ENCODE assay signal across 8 cellular contexts in the genomic region with DNA sequence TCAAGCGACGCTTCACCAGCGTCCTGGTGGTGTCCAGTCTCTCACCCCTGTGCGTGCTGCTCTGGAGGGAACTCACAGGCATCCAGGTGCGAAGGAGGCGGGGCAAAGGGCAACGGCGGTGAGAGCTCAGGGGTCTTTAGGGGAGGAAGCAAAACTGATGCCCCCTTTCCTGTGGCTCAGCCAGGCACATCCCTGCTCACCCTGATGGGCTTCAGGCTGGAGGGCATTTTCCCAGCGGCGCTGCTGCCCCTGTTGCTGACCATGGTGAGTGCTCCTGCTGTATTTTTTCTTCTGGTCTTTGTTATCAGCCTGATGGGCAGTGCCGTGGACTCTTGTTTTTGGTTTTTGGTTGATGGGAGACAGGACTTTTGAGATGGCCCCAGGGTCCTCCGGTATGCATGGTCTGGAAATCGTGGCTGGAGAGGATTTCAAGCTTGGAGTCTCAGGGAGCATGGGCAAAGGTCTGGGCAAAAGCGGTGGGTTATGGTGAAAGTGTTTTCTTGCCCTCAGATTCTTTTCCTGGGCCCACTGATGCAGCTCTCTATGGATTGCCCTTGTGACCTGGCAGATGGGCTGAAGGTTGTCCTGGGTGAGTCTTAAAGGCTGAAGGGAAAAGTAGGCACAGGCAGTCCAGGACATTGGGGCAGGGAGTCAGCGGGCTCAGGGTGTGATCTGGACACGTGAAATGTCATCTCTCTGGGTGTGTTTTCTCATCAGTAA. TPM values are rescaled to one million over a fixed set of nuclear protein-coding genes. Genes with fewer than 3 reads are reported as not detected.
A peak's percentile ranks its signal among the peaks of the same experiment; 100 is the strongest.
DNase-seq lines count a peak whose midpoint lies in the region; ATAC-seq, FAIRE-seq and TF ChIP-seq lines count a peak whose summit lies in the region.

No MANE protein-coding gene starts in this region.

- H3K4me2 ChIP-seq in DOHH2 (ENCODE audit: low read length) = peak overlapping the region; percentile 95
- H3K4me2 ChIP-seq in endothelial cell of umbilical vein (ENCODE audit: insufficient read depth, low read length) = peak overlapping the region; percentile 69

- no peak for TF ChIP-seq POLR2A in endothelial cell of umbilical vein (IDR thresholded peaks at IDR 0.05; ENCODE audit: low read depth, low read length)

- H3K27ac ChIP-seq in DOHH2 (ENCODE audit: low read depth, low read length) (peak overlapping the region; percentile 80), endothelial cell of umbilical vein (ENCODE audit: insufficient read depth, low read depth, low read length) (peak overlapping the region; percentile 97), pancreas (peak overlapping the region; percentile 84 to 96 (median 90))

- H3K27me3 ChIP-seq in DOHH2 (ENCODE audit: control insufficient read depth, low read length) (no peaks in the 10 kb centered on the region), endothelial cell of umbilical vein (ENCODE audit: control insufficient read depth in 2 of 2, insufficient read depth in 2 of 2, low read length in 2 of 2) (no peaks in the 10 kb centered on the region), pancreas (no peaks in the 10 kb centered on the region)

- H3K4me3 ChIP-seq in DOHH2 (ENCODE audit: low read length) (peak overlapping the region; percentile 80), endothelial cell of umbilical vein (replicated peaks in 1 of 3; ENCODE audit: insufficient read depth in 1 of 3, low read depth in 1 of 3, low read length in 3 of 3) (peak overlapping the region; percentile 63 to 95 (median 74)), pancreas (peak overlapping the region; percentile 72 to 99 (median 90))

- H4K20me1 ChIP-seq in DOHH2 (ENCODE audit: control insufficient read depth, insufficient read depth, low read depth, low read length) = peaks cover 2% of the 10 kb centered on the region; the same call in 1 of the 2 replicates
- no peaks in the 10 kb centered on the region for H4K20me1 ChIP-seq in endothelial cell of umbilical vein (replicated peaks; ENCODE audit: control insufficient read depth, extremely low read depth, insufficient read depth, low read length)

- H3K4me1 ChIP-seq in DOHH2 (ENCODE audit: control insufficient read depth, low read length) (peaks cover 34% of the 10 kb centered on the region), endothelial cell of umbilical vein (ENCODE audit: control insufficient read depth, extremely low read depth, insufficient read depth, low read length) (peaks cover 27% of the 10 kb centered on the region), pancreas (peaks cover 7 to 18% (median 13%) of the 10 kb centered on the region in 3 donors)

- peaks cover 12% of the 10 kb centered on the region; the same call in 1 of the 2 replicates for H3F3A ChIP-seq in DOHH2 (ENCODE audit: control insufficient read depth, insufficient read depth)

- POLR2A ChIA-PET in endothelial cell of umbilical vein (lab: Charles Lee) (interaction anchor here (0.7 kb wide), 1 partner anchor 12 kb away, joined by 4 read pairs; no protein-coding TSS in a partner anchor), HEK293T (lab: Yijun Ruan, JAX) (interaction anchor here (0.6 to 5.7 kb wide), 10 partner anchors 10 to 498 kb away, joined by 3 to 63 read pairs (median 3); no protein-coding TSS in a partner anchor)

- no peaks in the 10 kb centered on the region for H3K9me1 ChIP-seq in endothelial cell of umbilical vein (replicated peaks; ENCODE audit: control insufficient read depth, extremely low read depth, insufficient read depth, low read length)

- BruUV-seq in endothelial cell of umbilical vein (replicated peaks; lab: Mats Ljungman, UMichigan) = TSS peak; percentile 58

- H3K79me2 ChIP-seq in DOHH2 (ENCODE audit: control insufficient read depth, low read length) = peaks cover 65% of the 10 kb centered on the region
- peaks cover 41% of the 10 kb centered on the region for H3K79me2 ChIP-seq in endothelial cell of umbilical vein (ENCODE audit: control insufficient read depth, insufficient read depth, low read length)

- H3K9me3 ChIP-seq in DOHH2 (ENCODE audit: control insufficient read depth, insufficient read depth, low read length) (no peaks in the 10 kb centered on the region), endothelial cell of umbilical vein (replicated peaks; ENCODE audit: control insufficient read depth, insufficient read depth, low read length) (no peaks in the 10 kb centered on the region), pancreas (no peaks in the 10 kb centered on the region)

- peaks cover 68% of the 10 kb centered on the region for H3K36me3 ChIP-seq in DOHH2 (ENCODE audit: control insufficient read depth, low read length)
- peaks cover 7 to 14% of the 10 kb centered on the region in 2 experiments for H3K36me3 ChIP-seq in endothelial cell of umbilical vein (ENCODE audit: control insufficient read depth in 2 of 2, extremely low read depth in 1 of 2, insufficient read depth in 2 of 2, low read length in 2 of 2)
- H3K36me3 ChIP-seq in pancreas = peaks cover 0 to 17% (median 0%) of the 10 kb centered on the region in 3 donors

- TF ChIP-seq CTCF in DOHH2 (IDR thresholded peaks at IDR 0.05; ENCODE audit: low read depth, low read length, poor library complexity, severe bottlenecking) = no peak
- no peak for TF ChIP-seq CTCF in endothelial cell of umbilical vein (IDR thresholded peaks at IDR 0.05; ENCODE audit: extremely low read depth in 1 of 2, insufficient read depth in 1 of 2, low read depth in 1 of 2, low read length in 2 of 2)
- TF ChIP-seq CTCF in pancreas (IDR thresholded peaks at IDR 0.05) = no peak

- WGBS in pancreas, 2 donors = 9 to 11% methylated on average over 16 of the region's 16 CpGs

- intact Hi-C loops in endothelial cell of umbilical vein (cut with micrococcal nuclease) (loop anchor here (1.0 to 10.0 kb wide), 3 partner anchors 13 to 781 kb away; partner anchors contain the start of genes LRFN4 and NUDT8), pancreas (cut with DNase I) (loop anchor here in 1 of 3 donors (5.0 kb wide), 1 partner anchor 152 kb away; no protein-coding TSS in a partner anchor)

- peak overlapping the region; percentile 99 for H3K9ac ChIP-seq in endothelial cell of umbilical vein (replicated peaks; ENCODE audit: extremely low read depth, insufficient read depth, low read length)

- CTCF ChIA-PET in endothelial cell of umbilical vein (lab: Charles Lee) = interaction anchor here (0.9 to 4.1 kb wide), 7 partner anchors 8 to 178 kb away, joined by 3 to 44 read pairs (median 6); no protein-coding TSS in a partner anchor
- CTCF ChIA-PET in HEK293T (lab: Yijun Ruan, JAX) = no interaction called here

- dilution Hi-C loops in endothelial cell of umbilical vein (cut with MboI; ENCODE audit: extremely low pct_ligation_motif_present, low sequenced_read_pairs) = no loop called here

- H3K9me2 ChIP-seq in DOHH2 (replicated peaks; ENCODE audit: control insufficient read depth, low read length) = no peaks in the 10 kb centered on the region

- DNase-seq in OCI-M1 (lab: John Stamatoyannopoulos, UW) (peak; percentile 24), endothelial cell of umbilical vein (ENCODE audit: low read depth, low spot score) (no peak), pancreas (peak in 1 of 6 donors; percentile 62), HEK293T (ENCODE audit: extremely low spot score) (no peak), cortex of kidney (lab: John Stamatoyannopoulos, UW) (no peak)
- DNase-seq in central memory CD4-positive, alpha-beta T cell = no peak

- H2AFZ ChIP-seq in endothelial cell of umbilical vein (ENCODE audit: low read depth, low read length) = peak overlapping the region; percentile 75

- ATAC-seq in pancreas (peak in 1 of 4 donors; percentile 29), GM21360 (IDR thresholded peaks at IDR 0.05; ENCODE audit: unreplicated experiment) (no peak)

- peak; percentile 35 for FAIRE-seq in endothelial cell of umbilical vein (lab: Jason Lieb, UNC)
- FAIRE-seq in pancreas (lab: Jason Lieb, UNC) = no peak

TF ChIP-seq in endothelial cell of umbilical vein, 7 proteins besides CTCF, POLR2A, EP300 and RAD21 (continues in another document):
- TF ChIP-seq EZH2 (IDR thresholded peaks at IDR 0.05; ENCODE audit: borderline replicate concordance, low read depth, low read length, severe bottlenecking) = no peak
- no peak for TF ChIP-seq MYC (IDR thresholded peaks at IDR 0.05; ENCODE audit: low read depth, low read length)
- TF ChIP-seq FOS (IDR thresholded peaks at IDR 0.05; ENCODE audit: borderline replicate concordance, insufficient read depth, low read length) = no peak
- no peak for TF ChIP-seq JUN (IDR thresholded peaks at IDR 0.05; ENCODE audit: borderline replicate concordance, insufficient read depth, insufficient read length, low read depth)

TF ChIP-seq in HEK293T, 16 proteins besides CTCF, POLR2A, EP300 and RAD21 (continues in another document):
- TF ChIP-seq FOXA1 (IDR thresholded peaks at IDR 0.05) (no peak), HDGF (IDR thresholded peaks at IDR 0.05; ENCODE audit: borderline replicate concordance) (no peak), FOXM1 (IDR thresholded peaks at IDR 0.05; ENCODE audit: borderline replicate concordance) (no peak), SUZ12 (IDR thresholded peaks at IDR 0.05) (no peak), BHLHE40 (IDR thresholded peaks at IDR 0.05; ENCODE audit: borderline replicate concordance) (no peak), ARNT (IDR thresholded peaks at IDR 0.05) (no peak), CTBP1 (IDR thresholded peaks at IDR 0.05; ENCODE audit: borderline replicate concordance) (no peak), NFRKB (IDR thresholded peaks at IDR 0.05) (no peak)

RNA-seq across cellular contexts. Expression of gene RCE1, which starts 0.7 kb away (rescaled TPM):
- total RNA-seq in endothelial cell of umbilical vein = 26.9 and 27.8 TPM in 2 replicates
- 47.4 and 75.0 TPM in 2 replicates for polyA plus RNA-seq in endothelial cell of umbilical vein
- 25.6 and 30.7 TPM in 2 replicates for polyA plus RNA-seq in endothelial cell of umbilical vein (2011; cell fraction: cytosol; rRNA removed)
- polyA plus RNA-seq in endothelial cell of umbilical vein (2011; cell fraction: nucleus; rRNA removed) = 45.7 and 58.7 TPM in 2 replicates
- 19.2 and 22.2 TPM in 2 replicates for polyA plus RNA-seq in endothelial cell of umbilical vein (2012)
- polyA minus RNA-seq in endothelial cell of umbilical vein = 19.5 and 27.4 TPM in 2 replicates
- polyA minus RNA-seq in endothelial cell of umbilical vein (2011; cell fraction: cytosol; rRNA and poly(A)+ RNA removed) = 28.8 TPM
- polyA minus RNA-seq in endothelial cell of umbilical vein (2011; cell fraction: nucleus; rRNA and poly(A)+ RNA removed) = 15.4 and 22.8 TPM in 2 replicates
- 10 to 100 TPM in 3 of 6 donors, 1 to 10 TPM in 3; 8.2 to 13.2 (median 9.4) TPM for total RNA-seq in pancreas
- polyA plus RNA-seq in pancreas = 10 to 100 TPM; 10.1 to 19.0 TPM

RNA-seq across cellular contexts. Expression of gene LRFN4, which starts 12.9 kb away (rescaled TPM):
- total RNA-seq in endothelial cell of umbilical vein = 36.7 and 37.4 TPM in 2 replicates
- polyA plus RNA-seq in endothelial cell of umbilical vein = 22.3 and 38.3 TPM in 2 replicates
- 9.2 and 14.6 TPM in 2 replicates for polyA plus RNA-seq in endothelial cell of umbilical vein (2011; cell fraction: cytosol; rRNA removed)
- polyA plus RNA-seq in endothelial cell of umbilical vein (2011; cell fraction: nucleus; rRNA removed) = 17.3 and 19.5 TPM in 2 replicates
- 16.7 and 27.1 TPM in 2 replicates for polyA plus RNA-seq in endothelial cell of umbilical vein (2012)
- 7.3 and 9.2 TPM in 2 replicates for polyA minus RNA-seq in endothelial cell of umbilical vein
- polyA minus RNA-seq in endothelial cell of umbilical vein (2011; cell fraction: cytosol; rRNA and poly(A)+ RNA removed) = 91.4 TPM
- 3.5 and 6.1 TPM in 2 replicates for polyA minus RNA-seq in endothelial cell of umbilical vein (2011; cell fraction: nucleus; rRNA and poly(A)+ RNA removed)
- total RNA-seq in pancreas = 1 to 10 TPM in 4 of 6 donors, under 1 TPM in 2; 0.51 to 7.8 (median 2.4) TPM
- 1 to 10 TPM; 3.9 to 6.9 TPM for polyA plus RNA-seq in pancreas
